Comparison of ENCODE assay signal across 14 cellular contexts in genomic region chr9:35939851-35940250, GRCh38. TPM values are rescaled to one million over a fixed set of nuclear protein-coding genes. Genes with fewer than 3 reads are reported as not detected.
"Had no signal": no experiment of that assay in that cellular context is flagged by ENCODE, and none has a peak within 500 bp of the region (broad histone marks: within the 10 kb centered on the region; RNA-seq: fewer than 3 reads in every experiment).

No MANE protein-coding gene starts in this region.

- H3K4me3 ChIP-seq: esophagus muscularis mucosa, pancreas had no signal

- H3K9me3 ChIP-seq: esophagus muscularis mucosa, pancreas had no signal

- H3K27ac ChIP-seq: esophagus muscularis mucosa, pancreas had no signal

- ATAC-seq: pancreas had no signal

- DNase-seq: activated CD8-positive, alpha-beta memory T cell treated with anti-CD3 and anti-CD28 coated beads, Interleukin-2, amount 50 U/mL, for 4 hours; aorta; pancreas; stimulated activated CD4-positive, alpha-beta T cell treated with anti-CD3 and anti-CD28 coated beads, Interleukin-12 subunit alpha, Interleukin-12 subunit beta, amount 100 ng/mL, for 4 hours; substantia nigra had no signal

- H3K9me3 Mint-ChIP-seq: activated naive CD8-positive, alpha-beta T cell treated with anti-CD3 and anti-CD28 coated beads for 36 hours; neural crest cell had no signal

- H3K36me3 ChIP-seq: esophagus muscularis mucosa, pancreas had no signal

- H3K27me3 Mint-ChIP-seq: activated naive CD8-positive, alpha-beta T cell treated with anti-CD3 and anti-CD28 coated beads for 36 hours had no signal

- H3K4me1 Mint-ChIP-seq: neural crest cell had no signal

- H3K4me3 Mint-ChIP-seq: activated naive CD8-positive, alpha-beta T cell treated with anti-CD3 and anti-CD28 coated beads for 36 hours; neural crest cell had no signal

- H3K27me3 ChIP-seq: esophagus muscularis mucosa, pancreas had no signal

RNA-seq across cellular contexts. Expression of gene OR2S2, which starts 18.1 kb away (rescaled TPM):
- total RNA-seq: activated naive CD8-positive, alpha-beta T cell treated with anti-CD3 and anti-CD28 coated beads for 36 hours; aorta; bronchial epithelial cell; esophagus muscularis mucosa; lower leg skin; mesenteric fat pad; neural crest cell; pancreas; T-helper 1 cell treated with Interleukin-12 subunit alpha and Interleukin-12 subunit beta and Interleukin-4 antibody, amounts not matched to agents 30 ng/mL and 1 ng/mL, for 36 hours; ureter had no signal
- polyA plus RNA-seq: aorta, pancreas had no signal

RNA-seq across cellular contexts. Expression of gene SPAAR, which starts 30.6 kb away (rescaled TPM):
- total RNA-seq: activated naive CD8-positive, alpha-beta T cell treated with anti-CD3 and anti-CD28 coated beads for 36 hours; bronchial epithelial cell; fibroblast of villous mesenchyme; neural crest cell; T-helper 1 cell treated with Interleukin-12 subunit alpha and Interleukin-12 subunit beta and Interleukin-4 antibody, amounts not matched to agents 30 ng/mL and 1 ng/mL, for 36 hours had no signal

RNA-seq across cellular contexts. Expression of gene HRCT1, which starts 33.8 kb away (rescaled TPM):
- total RNA-seq: activated naive CD8-positive, alpha-beta T cell treated with anti-CD3 and anti-CD28 coated beads for 36 hours; neural crest cell; T-helper 1 cell treated with Interleukin-12 subunit alpha and Interleukin-12 subunit beta and Interleukin-4 antibody, amounts not matched to agents 30 ng/mL and 1 ng/mL, for 36 hours had no signal
